In the genomic region with DNA sequence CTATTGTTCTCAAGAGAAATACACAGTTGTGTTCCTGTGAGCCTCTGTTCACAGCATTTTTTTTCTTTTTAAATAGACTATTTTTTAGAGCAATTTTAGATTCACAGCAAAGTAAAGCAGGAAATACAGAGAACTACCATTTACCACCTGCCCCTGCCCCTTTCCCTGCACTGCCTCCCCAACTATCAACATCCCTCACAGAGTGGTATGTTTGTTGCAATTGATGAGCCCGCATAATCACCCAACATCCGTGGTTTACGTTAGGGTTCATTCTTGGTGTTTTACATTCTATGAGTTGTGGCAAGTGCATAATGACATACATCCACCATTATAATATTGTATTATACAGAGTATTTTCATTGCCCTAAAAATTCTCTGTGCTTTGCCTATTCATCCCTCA, we compare ENCODE assay signal across 14 cellular contexts.
DNase-seq lines count a peak whose midpoint lies in the region; ATAC-seq, FAIRE-seq and TF ChIP-seq lines count a peak whose summit lies in the region.
"Had no signal": no experiment of that assay in that cellular context is flagged by ENCODE, and none has a peak within 500 bp of the region (broad histone marks: within the 10 kb centered on the region; RNA-seq: fewer than 3 reads in every experiment).

No MANE protein-coding gene starts in this region.

- H3K9me1 ChIP-seq in K562 (ENCODE audit: control insufficient read depth, insufficient read depth, low read length): no peaks in the 10 kb centered on the region

- intact Hi-C loops in K562 (cut with micrococcal nuclease) (no loop called here), Right ventricle myocardium superior (cut with DNase I) (loop anchor here (10.0 kb wide), 1 partner anchor 159 kb away; no protein-coding TSS in a partner anchor)

- no peaks in the 10 kb centered on the region for H3K27me3 ChIP-seq in K562 (ENCODE audit: control insufficient read depth in 2 of 2, insufficient read depth in 2 of 2, low read length in 2 of 2)
- H3K27me3 ChIP-seq: Peyer's patch had no signal

- TF ChIP-seq RAD21 in K562 (CRISPR knock-in tag; conservative IDR thresholded peaks at IDR 0.05 in 1 of 2, IDR thresholded peaks at IDR 0.05 in 1 of 2): no peak

- no peaks in the 10 kb centered on the region for H3K27me3 Mint-ChIP-seq in activated CD8-positive, alpha-beta memory T cell treated with anti-CD3 and anti-CD28 coated beads, Interleukin-2, amount 10 ng/mL, durations not matched to agents 7 days and 5 days
- H3K27me3 Mint-ChIP-seq in stimulated activated memory B cell treated with anti-CD40 and anti-IgM and Interleukin-4, amounts not matched to agents 10 μg/mL and 1 μg/mL and 100 μg/mL, for 72 hours: no peaks in the 10 kb centered on the region

- peak overlapping the region; percentile 34 for H3K27ac Mint-ChIP-seq in activated CD8-positive, alpha-beta memory T cell treated with anti-CD3 and anti-CD28 coated beads, Interleukin-2, amount 10 ng/mL, durations not matched to agents 7 days and 5 days
- H3K27ac Mint-ChIP-seq in stimulated activated memory B cell treated with anti-CD40 and anti-IgM and Interleukin-4, amounts not matched to agents 10 μg/mL and 1 μg/mL and 100 μg/mL, for 72 hours: peak overlapping the region; percentile 26
- H3K27ac Mint-ChIP-seq: CD14-positive monocyte had no signal

- in situ Hi-C loops in K562 (cut with MboI): loop anchor here (5.0 kb wide), 2 partner anchors 72 to 88 kb away; a partner anchor contains a TSS

- no peak for FAIRE-seq in K562 (lab: Jason Lieb, UNC)
- FAIRE-seq: H1 had no signal

- H3K4me1 Mint-ChIP-seq in activated CD8-positive, alpha-beta memory T cell treated with anti-CD3 and anti-CD28 coated beads, Interleukin-2, amount 10 ng/mL, durations not matched to agents 7 days and 5 days: peaks cover 81% of the 10 kb centered on the region
- peaks cover 51% of the 10 kb centered on the region for H3K4me1 Mint-ChIP-seq in stimulated activated memory B cell treated with anti-CD40 and anti-IgM and Interleukin-4, amounts not matched to agents 10 μg/mL and 1 μg/mL and 100 μg/mL, for 72 hours

- BruUV-seq in K562 (replicated peaks; lab: Mats Ljungman, UMichigan): no TSS peak

- H3K9ac ChIP-seq in K562 (ENCODE audit: insufficient read depth in 1 of 2, low read depth in 2 of 2, low read length in 2 of 2): no peak overlapping the region

- no peak for TF ChIP-seq EP300 in K562 (IDR thresholded peaks at IDR 0.05; ENCODE audit: low read length)

- peaks cover 0 to 38% of the 10 kb centered on the region in 2 experiments; a peak in 4 of 5 replicates for H3K4me1 ChIP-seq in K562 (replicated peaks in 1 of 2; ENCODE audit: control insufficient read depth in 2 of 2, insufficient read depth in 2 of 2, low read length in 2 of 2)

- DNase-seq in activated CD8-positive, alpha-beta memory T cell treated with anti-CD3 and anti-CD28 coated beads, Interleukin-2, amount 10 ng/mL, durations not matched to agents 7 days and 5 days: no peak
- DNase-seq in activated CD8-positive, alpha-beta memory T cell treated with anti-CD3 and anti-CD28 coated beads, Interleukin-2, amount 50 U/mL, for 48 hours: no peak
- DNase-seq in K562 (ENCODE audit: extremely low read depth in 1 of 4, low spot score in 3 of 4) (no peak), Right ventricle myocardium superior (no peak), 8988T (no peak)
- DNase-seq: NCI-H1436, NCI-H2029 treated with DMSO at 0.1 percent for 48 hours, NCI-H510A treated with DMSO at 0.1 percent for 48 hours, Peyer's patch, SHP77 had no signal

- no peaks in the 10 kb centered on the region for H4K20me1 ChIP-seq in K562 (replicated peaks; ENCODE audit: control insufficient read depth, insufficient read depth, low read length)

- no peak overlapping the region for H3K4me3 Mint-ChIP-seq in activated CD8-positive, alpha-beta memory T cell treated with anti-CD3 and anti-CD28 coated beads, Interleukin-2, amount 10 ng/mL, durations not matched to agents 7 days and 5 days
- no peak overlapping the region for H3K4me3 Mint-ChIP-seq in stimulated activated memory B cell treated with anti-CD40 and anti-IgM and Interleukin-4, amounts not matched to agents 10 μg/mL and 1 μg/mL and 100 μg/mL, for 72 hours
- H3K4me3 Mint-ChIP-seq: CD14-positive monocyte had no signal

- POLR2A ChIA-PET in K562 (lab: Yijun Ruan, JAX): interaction anchor here (0.7 to 2.0 kb wide), 2 partner anchors 9 to 54 kb away, joined by 3 to 7 read pairs; no protein-coding TSS in a partner anchor

- H3K9me3 Mint-ChIP-seq in activated CD8-positive, alpha-beta memory T cell treated with anti-CD3 and anti-CD28 coated beads, Interleukin-2, amount 10 ng/mL, durations not matched to agents 7 days and 5 days (ENCODE audit: low read depth): no peaks in the 10 kb centered on the region
- no peaks in the 10 kb centered on the region for H3K9me3 Mint-ChIP-seq in stimulated activated memory B cell treated with anti-CD40 and anti-IgM and Interleukin-4, amounts not matched to agents 10 μg/mL and 1 μg/mL and 100 μg/mL, for 72 hours

- H3K4me2 ChIP-seq in K562 (ENCODE audit: insufficient read depth, low read length): no peak overlapping the region

- peak overlapping the region; percentile 83 for H2AFZ ChIP-seq in K562 (ENCODE audit: low read depth, low read length)

- H3K9me3 ChIP-seq in KOPT-K1 (ENCODE audit: insufficient read depth, low read length, poor library complexity, severe bottlenecking) (no peaks in the 10 kb centered on the region), K562 (replicated peaks; ENCODE audit: control insufficient read depth, insufficient read depth, low read depth, low read length) (no peaks in the 10 kb centered on the region)
- H3K9me3 ChIP-seq: Peyer's patch had no signal

- H3K36me3 Mint-ChIP-seq in activated CD8-positive, alpha-beta memory T cell treated with anti-CD3 and anti-CD28 coated beads, Interleukin-2, amount 10 ng/mL, durations not matched to agents 7 days and 5 days: no peaks in the 10 kb centered on the region
- H3K36me3 Mint-ChIP-seq in stimulated activated memory B cell treated with anti-CD40 and anti-IgM and Interleukin-4, amounts not matched to agents 10 μg/mL and 1 μg/mL and 100 μg/mL, for 72 hours: no peaks in the 10 kb centered on the region
- H3K36me3 Mint-ChIP-seq: CD14-positive monocyte had no signal

- no peak for TF ChIP-seq CTCF in K562 (IDR thresholded peaks at IDR 0.05 in 2 of 3, conservative IDR thresholded peaks at IDR 0.05 in 1 of 3; ENCODE audit: insufficient read depth in 2 of 3, low read depth in 1 of 3, low read length in 3 of 3)

- no peak for TF ChIP-seq POLR2A in K562 (conservative IDR thresholded peaks at IDR 0.05)

- H3K36me3 ChIP-seq in KOPT-K1 (ENCODE audit: insufficient read depth, low read length) (no peaks in the 10 kb centered on the region), K562 (ENCODE audit: control insufficient read depth, insufficient read depth, low read length) (no peaks in the 10 kb centered on the region)
- H3K36me3 ChIP-seq: Peyer's patch had no signal

- 72% methylated on average over 3 of the region's 3 CpGs for WGBS in K562 (ENCODE audit: insufficient coverage, low coverage, missing lambda C conversion rate)

- no peak overlapping the region for H3K4me3 ChIP-seq in K562
- H3K4me3 ChIP-seq: Peyer's patch had no signal

- H3K79me2 ChIP-seq in K562 (ENCODE audit: control insufficient read depth, insufficient read depth, low read length): no peaks in the 10 kb centered on the region

- H3K27ac ChIP-seq in KOPT-K1 (ENCODE audit: low read depth, low read length, poor library complexity, severe bottlenecking) (peak overlapping the region; percentile 58), K562 (ENCODE audit: extremely low read depth, low read depth, low read length) (peak overlapping the region; percentile 13; the same call in 1 of the 3 replicates)

- CTCF ChIA-PET in activated CD8-positive, alpha-beta memory T cell treated with anti-CD3 and anti-CD28 coated beads, Interleukin-2, amount 10 ng/mL, durations not matched to agents 7 days and 5 days (lab: Charles Lee): interaction anchor here (0.6 to 10.6 kb wide), 3 partner anchors 28 to 90 kb away, joined by 3 to 195 read pairs (median 3); a partner anchor contains a TSS
- CTCF ChIA-PET in K562 (lab: Yijun Ruan, JAX; ENCODE audit: low intra/inter-chr PET ratio): no interaction called here

- ATAC-seq in activated CD8-positive, alpha-beta memory T cell treated with anti-CD3 and anti-CD28 coated beads, Interleukin-2, amount 10 ng/mL, durations not matched to agents 7 days and 5 days: no peak
- ATAC-seq in K562 (no peak), Right ventricle myocardium superior (ENCODE audit: poor library complexity) (no peak)
- no peak for ATAC-seq in stimulated activated memory B cell treated with anti-CD40 and anti-IgM and Interleukin-4, amounts not matched to agents 10 μg/mL and 1 μg/mL and 100 μg/mL, for 72 hours

TF ChIP-seq in K562, 482 proteins besides CTCF, POLR2A, EP300 and RAD21 (continues in another document):
- TF ChIP-seq RFX7 (CRISPR knock-in tag; IDR thresholded peaks at IDR 0.05) (no peak), ZNF41 (CRISPR knock-in tag; conservative IDR thresholded peaks at IDR 0.05) (no peak), HDAC3 (IDR thresholded peaks at IDR 0.05; ENCODE audit: borderline replicate concordance, partially characterized antibody) (no peak), POLR2H (tag; IDR thresholded peaks at IDR 0.05; ENCODE audit: low read depth) (no peak), NEUROD1 (IDR thresholded peaks at IDR 0.05; ENCODE audit: borderline replicate concordance, low read depth, low read length, partially characterized antibody) (no peak), POLR2G (IDR thresholded peaks at IDR 0.05; ENCODE audit: low read depth, low read length) (no peak), PTBP1 (IDR thresholded peaks at IDR 0.05; ENCODE audit: low read depth, low read length) (no peak), SRF (CRISPR knock-in tag; IDR thresholded peaks at IDR 0.05) (no peak), SIN3A (IDR thresholded peaks at IDR 0.05; ENCODE audit: borderline replicate concordance in 2 of 2, control insufficient read depth in 1 of 2, low read depth in 2 of 2, low read length in 2 of 2) (no peak), MYC (IDR thresholded peaks at IDR 0.05; ENCODE audit: low read depth, low read length) (no peak), MYC (CRISPR knock-in tag; IDR thresholded peaks at IDR 0.05; ENCODE audit: borderline replicate concordance, low read depth) (no peak)
- TF ChIP-seq, protein P1, sequence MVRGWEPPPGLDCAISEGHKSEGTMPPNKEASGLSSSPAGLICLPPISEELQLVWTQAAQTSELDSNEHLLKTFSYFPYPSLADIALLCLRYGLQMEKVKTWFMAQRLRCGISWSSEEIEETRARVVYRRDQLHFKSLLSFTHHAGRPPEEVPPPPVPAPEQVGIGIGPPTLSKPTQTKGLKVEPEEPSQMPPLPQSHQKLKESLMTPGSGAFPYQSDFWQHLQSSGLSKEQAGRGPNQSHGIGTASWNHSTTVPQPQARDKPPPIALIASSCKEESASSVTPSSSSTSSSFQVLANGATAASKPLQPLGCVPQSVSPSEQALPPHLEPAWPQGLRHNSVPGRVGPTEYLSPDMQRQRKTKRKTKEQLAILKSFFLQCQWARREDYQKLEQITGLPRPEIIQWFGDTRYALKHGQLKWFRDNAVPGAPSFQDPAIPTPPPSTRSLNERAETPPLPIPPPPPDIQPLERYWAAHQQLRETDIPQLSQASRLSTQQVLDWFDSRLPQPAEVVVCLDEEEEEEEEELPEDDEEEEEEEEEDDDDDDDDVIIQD (CRISPR knock-in tag; IDR thresholded peaks at IDR 0.05): no peak
